In the genomic region with DNA sequence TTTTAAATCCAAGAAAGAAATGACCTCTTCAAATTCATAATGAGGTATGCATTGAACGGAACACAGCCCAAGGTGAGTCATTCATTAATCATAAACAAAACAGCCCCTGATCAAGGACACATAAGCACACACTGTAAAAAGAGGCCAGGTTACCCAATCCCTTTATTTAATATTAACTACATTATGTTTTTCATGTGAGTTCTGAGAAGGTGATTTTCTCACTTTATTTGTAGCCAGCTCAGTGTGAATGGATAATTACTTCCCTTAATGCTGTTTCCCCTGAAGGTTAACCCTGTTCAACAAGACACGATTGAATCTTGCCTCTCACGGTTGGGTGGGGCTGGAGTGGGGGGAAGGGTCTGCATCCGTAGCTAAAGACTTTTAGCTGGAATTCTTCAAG, we compare ENCODE assay signal across 1 cellular context.
TF ChIP-seq lines count a peak whose summit lies in the region.

No MANE protein-coding gene starts in this region.

TF ChIP-seq in HepG2, 621 proteins besides CTCF, POLR2A, EP300 and RAD21 (continued from another document):
- TF ChIP-seq ZNF609 (CRISPR knock-in tag; IDR thresholded peaks at IDR 0.05; ENCODE audit: borderline replicate concordance) (no peak), ZNF780A (CRISPR knock-in tag; IDR thresholded peaks at IDR 0.05) (no peak), ZKSCAN1 (IDR thresholded peaks at IDR 0.05; ENCODE audit: low read length) (no peak), GATAD2A (CRISPR knock-in tag; IDR thresholded peaks at IDR 0.05) (0 out of 2 replicates have a peak, but pooled peaks have one; percentile 13), MIXL1 (CRISPR knock-in tag; IDR thresholded peaks at IDR 0.05) (peak; percentile 37; the same call in 1 of the 2 replicates), ZZZ3 (CRISPR knock-in tag; IDR thresholded peaks at IDR 0.05; ENCODE audit: borderline replicate concordance) (no peak), KMT2A (CRISPR knock-in tag; IDR thresholded peaks at IDR 0.05) (no peak), FOXP1 (IDR thresholded peaks at IDR 0.05) (no peak), FOXP1 (CRISPR knock-in tag; IDR thresholded peaks at IDR 0.05) (peak; percentile 35; the same call in 1 of the 2 replicates), ZNF264 (CRISPR knock-in tag; IDR thresholded peaks at IDR 0.05) (no peak), RAD51 (IDR thresholded peaks at IDR 0.05; ENCODE audit: borderline replicate concordance) (no peak), FOXP4 (CRISPR knock-in tag; IDR thresholded peaks at IDR 0.05) (0 out of 2 replicates have a peak, but pooled peaks have one; percentile 17), BCL3 (CRISPR knock-in tag; IDR thresholded peaks at IDR 0.05) (no peak)
